ENCODE assay signal across 19 cellular contexts in genomic region chr9:92196909-92197308, GRCh38.
DNase-seq lines count a peak whose midpoint lies in the region; ATAC-seq and TF ChIP-seq lines count a peak whose summit lies in the region.
"Had no signal": no experiment of that assay in that cellular context is flagged by ENCODE, and none has a peak within 500 bp of the region (broad histone marks: within the 10 kb centered on the region; RNA-seq: fewer than 3 reads in every experiment).

No MANE protein-coding gene starts in this region.

- ATAC-seq in heart right ventricle (no peak), Right ventricle myocardium superior (ENCODE audit: poor library complexity) (no peak)
- ATAC-seq: esophagus mucosa, left ventricle myocardium superior had no signal

- TF ChIP-seq CTCF in heart right ventricle (IDR thresholded peaks at IDR 0.05) (no peak), prostate gland (IDR thresholded peaks at IDR 0.05) (no peak)

- 19 to 28% methylated on average over 1 of the region's 1 CpG for WGBS in heart right ventricle, 2 donors
- WGBS in prostate gland: 72% methylated on average over 1 of the region's 1 CpG

- H3K9me3 ChIP-seq in heart right ventricle (peaks cover 0 to 16% (median 0%) of the 10 kb centered on the region in 11 donors), prostate gland (no peaks in the 10 kb centered on the region)

- no peak overlapping the region for H3K4me3 ChIP-seq in heart right ventricle
- no peak overlapping the region for H3K4me3 ChIP-seq in prostate gland
- H3K4me3 ChIP-seq: smooth muscle cell had no signal

- H3K4me1 ChIP-seq in heart right ventricle (no peaks in the 10 kb centered on the region), prostate gland (replicated peaks) (no peaks in the 10 kb centered on the region)
- H3K4me1 ChIP-seq: parathyroid adenoma had no signal

- H3K27me3 ChIP-seq in heart right ventricle (peaks cover 0 to 5% (median 0%) of the 10 kb centered on the region in 7 donors), prostate gland (replicated peaks; ENCODE audit: insufficient read depth) (no peaks in the 10 kb centered on the region)

- intact Hi-C loops in heart right ventricle (cut with DNase I) (no loop called here), Right ventricle myocardium superior (cut with DNase I) (no loop called here), prostate gland (cut with DNase I) (no loop called here)

- H3K36me3 ChIP-seq in heart right ventricle (no peaks in the 10 kb centered on the region), prostate gland (no peaks in the 10 kb centered on the region)

- TF ChIP-seq POLR2A in prostate gland (IDR thresholded peaks at IDR 0.05): no peak

- peak; percentile 54 for DNase-seq in HCEC 1CT
- peak; percentile 86 for DNase-seq in amniotic epithelial cell (ENCODE audit: low read depth)
- DNase-seq in foreskin melanocyte: peak; percentile 26
- DNase-seq in effector CD8-positive, alpha-beta T cell (lab: John Stamatoyannopoulos, UW): no peak
- DNase-seq in heart right ventricle: no peak
- no peak for DNase-seq in Right ventricle myocardium superior
- no peak for DNase-seq in prostate gland (ENCODE audit: low spot score)
- DNase-seq: activated CD4-positive, CD25-positive, alpha-beta regulatory T cell treated with anti-CD3 and anti-CD28 coated beads, Interleukin-2, amount 50 U/mL, for 72 hours; activated gamma-delta T cell; aorta; CD4-positive, CD25-positive, alpha-beta regulatory T cell; cortex of kidney; DMS53; left ventricle myocardium superior; NCI-H187; NCI-H510A treated with DMSO at 0.1 percent for 48 hours had no signal

- H3K27ac ChIP-seq in heart right ventricle: no peak overlapping the region
- no peak overlapping the region for H3K27ac ChIP-seq in prostate gland
- H3K27ac ChIP-seq: parathyroid adenoma had no signal

Comparison
In these comparisons a context has a peak if more than half of its experiments do, and no peak if none do; other contexts are left out.
1. DNase-seq: peak in HCEC 1CT (single experiment), amniotic epithelial cell (single experiment) and foreskin melanocyte (single experiment); none in effector CD8-positive, alpha-beta T cell (single experiment), heart right ventricle (0 of 2), Right ventricle myocardium superior (single experiment) and prostate gland (single experiment).